24 cellular contexts compared by ENCODE assay signal in genomic region chr11:33631749-33632091, GRCh38.
"Had no signal": no experiment of that assay in that cellular context is flagged by ENCODE, and none has a peak within 500 bp of the region (broad histone marks: within the 10 kb centered on the region; RNA-seq: fewer than 3 reads in every experiment).

No MANE protein-coding gene starts in this region.

- FAIRE-seq: bronchial epithelial cell, islet of Langerhans, small intestine had no signal

- H3K4me1 ChIP-seq: colonic mucosa, sigmoid colon, uterus had no signal

- DNase-seq: activated CD4-positive, alpha-beta memory T cell treated with anti-CD3 and anti-CD28 coated beads, Interleukin-2, amount 10 ng/mL, durations not matched to agents 7 days and 5 days; activated CD4-positive, alpha-beta T cell treated with anti-CD3 and anti-CD28 coated beads, Interleukin-2, amount 10 ng/mL, durations not matched to agents 7 days and 5 days; activated CD4-positive, CD25-positive, alpha-beta regulatory T cell treated with anti-CD3 and anti-CD28 coated beads, Interleukin-2, amount 50 U/mL, for 72 hours; activated CD8-positive, alpha-beta memory T cell treated with anti-CD3 and anti-CD28 coated beads, Interleukin-2, amount 50 U/mL, for 48 hours; activated gamma-delta T cell treated with Interleukin-2 at 50 U/mL for 16 hours; activated naive CD4-positive, alpha-beta T cell treated with anti-CD3 and anti-CD28 coated beads, Interleukin-2, amount 50 U/mL, for 16 hours; activated T-cell treated with anti-CD3 and anti-CD28 coated beads, Interleukin-2, amount 50 U/mL, for 24 hours; amniotic stem cell; colonic mucosa; dorsolateral prefrontal cortex; effector memory CD4-positive, alpha-beta T cell; erythroblast; heart right ventricle; naive thymus-derived CD4-positive, alpha-beta T cell; ovary; sigmoid colon; small intestine; stimulated activated CD4-positive, alpha-beta T cell treated with anti-CD3 and anti-CD28 coated beads, Interleukin-4, amount 100 ng/mL, for 24 hours; T-helper 2 cell; uterus had no signal

- H3K4me3 ChIP-seq: colonic mucosa, dorsolateral prefrontal cortex, heart right ventricle, ovary, sigmoid colon, thoracic aorta, uterus had no signal

- H3K27ac ChIP-seq: colonic mucosa, heart right ventricle, ovary, sigmoid colon, thoracic aorta, uterus had no signal

- ATAC-seq: naive thymus-derived CD4-positive, alpha-beta T cell; stimulated activated effector memory CD8-positive, alpha-beta T cell treated with anti-CD3 and anti-CD28 coated beads, Interleukin-12 subunit alpha, Interleukin-12 subunit beta, amount 100 ng/mL, for 72 hours had no signal

- H3K36me3 ChIP-seq: colonic mucosa, heart right ventricle, ovary, sigmoid colon, thoracic aorta, uterus had no signal

- H3K27me3 ChIP-seq: colonic mucosa, dorsolateral prefrontal cortex, heart right ventricle, ovary, sigmoid colon, uterus had no signal

- H3K9me3 ChIP-seq: colonic mucosa, ovary, sigmoid colon, thoracic aorta, uterus had no signal
